14 cellular contexts compared by ENCODE assay signal in genomic region chr11:103798029-103798428, GRCh38.
DNase-seq lines count a peak whose midpoint lies in the region; ATAC-seq and TF ChIP-seq lines count a peak whose summit lies in the region.
"Had no signal": no experiment of that assay in that cellular context is flagged by ENCODE, and none has a peak within 500 bp of the region (broad histone marks: within the 10 kb centered on the region; RNA-seq: fewer than 3 reads in every experiment).

No MANE protein-coding gene starts in this region.

- intact Hi-C loops in posterior cingulate gyrus (cut with DNase I), result no loop called here

- in situ Hi-C loops in brain microvascular endothelial cell (cut with HindIII; ENCODE audit: low pct_ligation_motif_present, low sequenced_read_pairs), result no loop called here

- H3K4me3 ChIP-seq in BJ (ENCODE audit: low read depth, low read length), result no peak overlapping the region
- no peak overlapping the region for H3K4me3 ChIP-seq in brain microvascular endothelial cell (ENCODE audit: low read depth, low read length)

- peak overlapping the region; percentile 68 for H3K27ac ChIP-seq in brain microvascular endothelial cell

- POLR2A ChIA-PET in BJ (lab: Charles Lee), result no interaction called here

- DNase-seq in BJ (ENCODE audit: low read depth), result peak; percentile 57
- peak; percentile 22 for DNase-seq in M059J (ENCODE audit: low read depth)
- peak; percentile 85 for DNase-seq in brain microvascular endothelial cell
- peak; percentile 88 for DNase-seq in iris pigment epithelial cell (ENCODE audit: low read depth)
- no peak for DNase-seq in activated T-cell treated with anti-CD3 and anti-CD28 coated beads for 4 hours
- no peak for DNase-seq in posterior cingulate gyrus
- DNase-seq: activated CD4-positive, alpha-beta T cell treated with anti-CD3 and anti-CD28 coated beads for 36 hours; activated T-cell treated with anti-CD3 and anti-CD28 coated beads, Interleukin-2, amount 50 U/mL, for 1 hour; foreskin melanocyte; PC-3; stimulated activated CD4-positive, alpha-beta T cell treated with anti-CD3 and anti-CD28 coated beads, Interleukin-2, amount 100 ng/mL, for 24 hours; stimulated activated CD8-positive, alpha-beta memory T cell treated with anti-CD3 and anti-CD28 coated beads, Interleukin-4, amount 100 ng/mL, for 48 hours had no signal

- H3K27me3 ChIP-seq in BJ (ENCODE audit: control insufficient read depth, insufficient read depth, low read length), result no peaks in the 10 kb centered on the region
- H3K27me3 ChIP-seq in brain microvascular endothelial cell (replicated peaks), result no peaks in the 10 kb centered on the region

- ATAC-seq in HG03469 (IDR thresholded peaks at IDR 0.05; ENCODE audit: unreplicated experiment) (no peak), HG02970 (IDR thresholded peaks at IDR 0.05; ENCODE audit: low FRiP score, unreplicated experiment) (no peak)
- ATAC-seq: activated CD4-positive, alpha-beta T cell treated with anti-CD3 and anti-CD28 coated beads for 36 hours; PC-3 had no signal

- TF ChIP-seq CTCF in BJ (IDR thresholded peaks at IDR 0.05; ENCODE audit: insufficient read depth, low read depth, low read length) (no peak), brain microvascular endothelial cell (IDR thresholded peaks at IDR 0.05; ENCODE audit: low read depth, low read length, missing control alignments) (no peak)

- CTCF ChIA-PET in BJ (lab: Yijun Ruan, JAX), result interaction anchor here (1.0 to 1.1 kb wide), 2 partner anchors 99 to 115 kb away, joined by 3 to 4 read pairs; no protein-coding TSS in a partner anchor

- H3K36me3 ChIP-seq in BJ (ENCODE audit: control insufficient read depth, insufficient read depth, low read length) (no peaks in the 10 kb centered on the region), brain microvascular endothelial cell (replicated peaks) (no peaks in the 10 kb centered on the region)

Comparison
In these comparisons a context has a peak if more than half of its experiments do, and no peak if none do; other contexts are left out.
1. DNase-seq: peak in BJ (single experiment), M059J (single experiment), brain microvascular endothelial cell (single experiment) and iris pigment epithelial cell (single experiment); none in activated T-cell treated with anti-CD3 and anti-CD28 coated beads for 4 hours (single experiment) and posterior cingulate gyrus (0 of 10).